22 cellular contexts compared by ENCODE assay signal in genomic region chrX:153571159-153571908, GRCh38. TPM values are rescaled to one million over a fixed set of nuclear protein-coding genes. Genes with fewer than 3 reads are reported as not detected.
DNase-seq lines count a peak whose midpoint lies in the region; ATAC-seq and TF ChIP-seq lines count a peak whose summit lies in the region.
"Had no signal": no experiment of that assay in that cellular context is flagged by ENCODE, and none has a peak within 500 bp of the region (broad histone marks: within the 10 kb centered on the region; RNA-seq: fewer than 3 reads in every experiment).

No MANE protein-coding gene starts in this region.

- H3K9me3 ChIP-seq in Loucy (ENCODE audit: insufficient read depth, low read depth, low read length) (no peaks in the 10 kb centered on the region), T-helper 17 cell (ENCODE audit: control insufficient read depth, low read length, poor library complexity, severe bottlenecking) (no peaks in the 10 kb centered on the region), osteoblast (ENCODE audit: low read depth, low read length) (no peaks in the 10 kb centered on the region), ascending aorta (no peaks in the 10 kb centered on the region)
- H3K9me3 ChIP-seq: Caco-2 had no signal

- peak overlapping the region; percentile 41 for H3K27ac Mint-ChIP-seq in activated CD4-positive, alpha-beta T cell treated with anti-CD3 and anti-CD28 coated beads, Interleukin-2, amount 10 ng/mL, durations not matched to agents 7 days and 5 days
- peak overlapping the region; percentile 59 for H3K27ac Mint-ChIP-seq in T-helper 17 cell

- H3K79me2 ChIP-seq in Loucy (ENCODE audit: insufficient read depth, low read length) (no peaks in the 10 kb centered on the region), osteoblast (ENCODE audit: insufficient read depth, low read length) (no peaks in the 10 kb centered on the region)

- H2AFZ ChIP-seq in Loucy (ENCODE audit: low read length) (0 out of 2 replicates have a peak overlapping the region, but pooled peaks have one; percentile 23), osteoblast (ENCODE audit: low read length) (no peak overlapping the region)

- H3K9me2 ChIP-seq in Loucy (replicated peaks; ENCODE audit: low read depth, low read length), result no peaks in the 10 kb centered on the region

- H3K9me3 Mint-ChIP-seq in activated CD4-positive, alpha-beta T cell treated with anti-CD3 and anti-CD28 coated beads, Interleukin-2, amount 10 ng/mL, durations not matched to agents 7 days and 5 days, result no peaks in the 10 kb centered on the region

- ATAC-seq in T-helper 17 cell, result no peak
- ATAC-seq in GM18520 (IDR thresholded peaks at IDR 0.05; ENCODE audit: unreplicated experiment), result no peak
- ATAC-seq: HCT116, K562 had no signal

- POLR2A ChIA-PET in activated CD4-positive, alpha-beta T cell treated with anti-CD3 and anti-CD28 coated beads, Interleukin-2, amount 10 ng/mL, durations not matched to agents 7 days and 5 days (lab: Charles Lee), result no interaction called here

- H3K27ac ChIP-seq in osteoblast (ENCODE audit: low read depth, low read length) (no peak overlapping the region), ascending aorta (no peak overlapping the region)
- H3K27ac ChIP-seq: C4-2B had no signal

- DNase-seq in activated CD4-positive, alpha-beta T cell treated with anti-CD3 and anti-CD28 coated beads, Interleukin-2, amount 10 ng/mL, durations not matched to agents 7 days and 5 days, result no peak
- no peak for DNase-seq in activated CD4-positive, alpha-beta T cell treated with anti-CD3 and anti-CD28 coated beads, Interleukin-2, amount 50 U/mL, for 48 hours
- DNase-seq in T-helper 17 cell (no peak), osteoblast (ENCODE audit: insufficient read length, low spot score, missing footprints) (peak; percentile 55), DMS114 treated with DMSO at 0.1 percent for 48 hours (lab: John Stamatoyannopoulos, UW; ENCODE audit: unreplicated experiment) (no peak), ascending aorta (ENCODE audit: low spot score in 2 of 2) (no peak)
- DNase-seq: 8988T; Caco-2; DMS79 treated with DMSO at 0.1 percent for 48 hours; GF-D8; NCI-H1092 treated with DMSO at 0.1 percent for 48 hours; NCI-H187; NCI-H510A treated with DMSO at 0.1 percent for 48 hours; NK-92 treated with Interleukin-12 subunit alpha and Interleukin-12 subunit beta, amount 100 ng/mL, for 24 hours; OCI-M1; RPMI8226 had no signal

- no peaks in the 10 kb centered on the region for H3F3A ChIP-seq in Loucy (ENCODE audit: low read depth)

- TF ChIP-seq CTCF in Loucy (conservative IDR thresholded peaks at IDR 0.05; ENCODE audit: low read length) (no peak), osteoblast (IDR thresholded peaks at IDR 0.05; ENCODE audit: extremely low read depth, low read depth, low read length) (no peak), ascending aorta (IDR thresholded peaks at IDR 0.05) (no peak)

- H3K4me1 ChIP-seq in Loucy (ENCODE audit: insufficient read depth, low read length, poor library complexity, severe bottlenecking) (peaks cover 22% of the 10 kb centered on the region), osteoblast (ENCODE audit: insufficient read depth, low read length) (no peaks in the 10 kb centered on the region), ascending aorta (no peaks in the 10 kb centered on the region)
- H3K4me1 ChIP-seq: Caco-2 had no signal

- no peak overlapping the region for H3K4me3 Mint-ChIP-seq in activated CD4-positive, alpha-beta T cell treated with anti-CD3 and anti-CD28 coated beads, Interleukin-2, amount 10 ng/mL, durations not matched to agents 7 days and 5 days
- peak overlapping the region; percentile 45 for H3K4me3 Mint-ChIP-seq in T-helper 17 cell

- peaks cover 5% of the 10 kb centered on the region for H3K4me1 Mint-ChIP-seq in activated CD4-positive, alpha-beta T cell treated with anti-CD3 and anti-CD28 coated beads, Interleukin-2, amount 10 ng/mL, durations not matched to agents 7 days and 5 days
- H3K4me1 Mint-ChIP-seq in T-helper 17 cell, result peaks cover 2% of the 10 kb centered on the region

- no peaks in the 10 kb centered on the region for H3K36me3 Mint-ChIP-seq in activated CD4-positive, alpha-beta T cell treated with anti-CD3 and anti-CD28 coated beads, Interleukin-2, amount 10 ng/mL, durations not matched to agents 7 days and 5 days (ENCODE audit: low read depth)
- no peaks in the 10 kb centered on the region for H3K36me3 Mint-ChIP-seq in T-helper 17 cell (ENCODE audit: low read depth)

- CTCF ChIA-PET in activated CD4-positive, alpha-beta T cell treated with anti-CD3 and anti-CD28 coated beads, Interleukin-2, amount 10 ng/mL, durations not matched to agents 7 days and 5 days (lab: Charles Lee), result no interaction called here

- H3K27me3 Mint-ChIP-seq in activated CD4-positive, alpha-beta T cell treated with anti-CD3 and anti-CD28 coated beads, Interleukin-2, amount 10 ng/mL, durations not matched to agents 7 days and 5 days, result no peaks in the 10 kb centered on the region
- H3K27me3 Mint-ChIP-seq in T-helper 17 cell, result peaks cover 4% of the 10 kb centered on the region

- no peaks in the 10 kb centered on the region for H3K36me3 ChIP-seq in Loucy (ENCODE audit: insufficient read depth, low read length)
- no peaks in the 10 kb centered on the region for H3K36me3 ChIP-seq in osteoblast (ENCODE audit: insufficient read depth, low read length)
- H3K36me3 ChIP-seq in ascending aorta, result no peaks in the 10 kb centered on the region

- no peaks in the 10 kb centered on the region for H4K20me1 ChIP-seq in Loucy (ENCODE audit: insufficient read depth, low read length, poor library complexity, severe bottlenecking)
- H4K20me1 ChIP-seq in osteoblast (ENCODE audit: insufficient read depth, low read length), result no peaks in the 10 kb centered on the region

- H3K9ac ChIP-seq in Loucy (ENCODE audit: low read depth, low read length, poor library complexity, severe bottlenecking), result peak overlapping the region; percentile 50

- H3K4me2 ChIP-seq in Loucy (ENCODE audit: low read depth, low read length, poor library complexity, severe bottlenecking), result peak overlapping the region; percentile 42
- no peak overlapping the region for H3K4me2 ChIP-seq in osteoblast (ENCODE audit: insufficient read depth, low read length)

- H3K27me3 ChIP-seq in Loucy (ENCODE audit: insufficient read depth, low read length, poor library complexity, severe bottlenecking), result no peaks in the 10 kb centered on the region
- H3K27me3 ChIP-seq in osteoblast (ENCODE audit: insufficient read depth, low read length), result peaks cover 4% of the 10 kb centered on the region
- H3K27me3 ChIP-seq in ascending aorta, result no peaks in the 10 kb centered on the region

- intact Hi-C loops in ascending aorta (cut with DNase I), result no loop called here

- H3K4me3 ChIP-seq in Loucy (ENCODE audit: low read length, poor library complexity, severe bottlenecking), result peak overlapping the region; percentile 17
- H3K4me3 ChIP-seq in osteoblast (ENCODE audit: insufficient read depth, low read length), result no peak overlapping the region
- H3K4me3 ChIP-seq in ascending aorta, result no peak overlapping the region
- H3K4me3 ChIP-seq: K562 had no signal

RNA-seq across cellular contexts. Expression of gene CCNQ, which starts 27.6 kb away (rescaled TPM):
- total RNA-seq in activated CD4-positive, alpha-beta T cell treated with anti-CD3 and anti-CD28 coated beads, Interleukin-2, amount 10 ng/mL, durations not matched to agents 7 days and 5 days, result 10 to 100 TPM; 22.5 to 23.8 TPM
- total RNA-seq in T-helper 17 cell (10 to 100 TPM; 14.6 to 19.2 TPM), osteoblast (29.3 and 33.0 TPM in 2 replicates), ascending aorta (52.7 TPM)

RNA-seq across cellular contexts. Expression of gene ATP2B3, which starts 53.9 kb away (rescaled TPM):
- under 1 TPM in 1 of 2 experiments, not detected in 1; 0.05 TPM for total RNA-seq in activated CD4-positive, alpha-beta T cell treated with anti-CD3 and anti-CD28 coated beads, Interleukin-2, amount 10 ng/mL, durations not matched to agents 7 days and 5 days
- total RNA-seq in T-helper 17 cell (not detected), osteoblast (under 0.01 TPM in 1 of 2 replicates, not detected in the other), ascending aorta (0.32 TPM)
- total RNA-seq: Caco-2, K562, MCF 10A had no signal
